Comparison of ENCODE assay signal across 8 cellular contexts in genomic region chr9:73001860-73002259, GRCh38. TPM values are rescaled to one million over a fixed set of nuclear protein-coding genes. Genes with fewer than 3 reads are reported as not detected.
"Had no signal": no experiment of that assay in that cellular context is flagged by ENCODE, and none has a peak within 500 bp of the region (broad histone marks: within the 10 kb centered on the region; RNA-seq: fewer than 3 reads in every experiment).

No MANE protein-coding gene starts in this region.

- ATAC-seq: HepG2, K562 had no signal

- H3K4me3 ChIP-seq: K562 had no signal

- H3K4me2 ChIP-seq: KMS-11 had no signal

- H3K27ac ChIP-seq: HL-60, KMS-11 had no signal

- H3K9ac ChIP-seq: KMS-11 had no signal

- FAIRE-seq: HepG2, HTR-8/SVneo, K562 had no signal

- DNase-seq: IMR-90, KBM-7, KG1 had no signal

RNA-seq across cellular contexts. Expression of gene ALDH1A1, which starts 49.0 kb away (rescaled TPM):
- total RNA-seq: IMR-90 had no signal
- polyA plus RNA-seq: IMR-90 had no signal
